16 cellular contexts compared by ENCODE assay signal in the genomic region with DNA sequence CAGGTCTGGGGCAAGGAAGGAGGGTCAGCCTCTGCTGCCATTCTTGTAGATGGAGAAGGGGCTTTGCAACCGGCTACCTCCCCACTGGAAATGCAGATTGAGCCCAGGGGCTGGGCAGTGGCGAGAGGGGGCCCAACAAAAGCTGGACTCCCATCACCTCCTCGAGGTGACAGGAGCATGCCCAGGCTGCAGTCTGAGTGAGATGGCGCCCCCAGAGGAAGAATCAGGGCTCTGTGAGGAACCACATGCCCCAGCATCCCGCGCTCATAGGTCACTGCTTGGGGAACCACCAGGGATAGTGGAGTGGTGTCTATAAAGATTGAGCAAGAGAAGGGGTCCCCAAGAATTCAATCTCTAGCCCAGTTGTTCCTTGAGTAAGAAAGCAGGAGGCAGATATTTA. TPM values are rescaled to one million over a fixed set of nuclear protein-coding genes. Genes with fewer than 3 reads are reported as not detected.
DNase-seq lines count a peak whose midpoint lies in the region; ATAC-seq, FAIRE-seq and TF ChIP-seq lines count a peak whose summit lies in the region.
"Had no signal": no experiment of that assay in that cellular context is flagged by ENCODE, and none has a peak within 500 bp of the region (broad histone marks: within the 10 kb centered on the region; RNA-seq: fewer than 3 reads in every experiment).

No MANE protein-coding gene starts in this region.

- POLR2A ChIA-PET in K562 (lab: Yijun Ruan, JAX), result interaction anchor here (0.5 to 0.6 kb wide), 2 partner anchors 240 to 246 kb away, joined by 3 read pairs; no protein-coding TSS in a partner anchor

- H3K27me3 ChIP-seq in heart right ventricle (no peaks in the 10 kb centered on the region), right cardiac atrium (ENCODE audit: control insufficient read depth, insufficient read depth) (no peaks in the 10 kb centered on the region), K562 (ENCODE audit: control insufficient read depth in 2 of 2, insufficient read depth in 2 of 2, low read length in 2 of 2) (peaks cover 0 to 7% of the 10 kb centered on the region in 2 experiments; a peak in 4 of 5 replicates), upper lobe of left lung (no peaks in the 10 kb centered on the region)

- TF ChIP-seq EP300 in K562 (IDR thresholded peaks at IDR 0.05; ENCODE audit: low read length) (no peak), upper lobe of left lung (IDR thresholded peaks at IDR 0.05) (no peak)

- no peaks in the 10 kb centered on the region for H3K79me2 ChIP-seq in K562 (ENCODE audit: control insufficient read depth, insufficient read depth, low read length)

- H3K9ac ChIP-seq in K562 (ENCODE audit: insufficient read depth in 1 of 2, low read depth in 2 of 2, low read length in 2 of 2), result no peak overlapping the region

- H3K4me1 ChIP-seq in heart right ventricle (peaks cover 7 to 27% (median 19%) of the 10 kb centered on the region in 9 donors), right cardiac atrium (ENCODE audit: control insufficient read depth, insufficient read depth, low read length) (peaks cover 10% of the 10 kb centered on the region), K562 (replicated peaks in 1 of 2; ENCODE audit: control insufficient read depth in 2 of 2, insufficient read depth in 2 of 2, low read length in 2 of 2) (no peaks in the 10 kb centered on the region), upper lobe of left lung (peaks cover 21 to 25% (median 24%) of the 10 kb centered on the region in 4 donors)

- no peaks in the 10 kb centered on the region for H4K20me1 ChIP-seq in K562 (replicated peaks; ENCODE audit: control insufficient read depth, insufficient read depth, low read length)

- no peaks in the 10 kb centered on the region for H3K9me1 ChIP-seq in K562 (ENCODE audit: control insufficient read depth, insufficient read depth, low read length)

- intact Hi-C loops in heart right ventricle (cut with DNase I) (loop anchor here in 1 of 10 donors (5.0 kb wide), 1 partner anchor 88 kb away; no protein-coding TSS in a partner anchor), right cardiac atrium (cut with DNase I) (no loop called here), K562 (cut with micrococcal nuclease) (no loop called here), natural killer cell (cut with micrococcal nuclease) (no loop called here)

- H3K36me3 ChIP-seq in heart right ventricle, result no peaks in the 10 kb centered on the region
- H3K36me3 ChIP-seq in K562 (ENCODE audit: control insufficient read depth, insufficient read depth, low read length), result no peaks in the 10 kb centered on the region
- H3K36me3 ChIP-seq in upper lobe of left lung, result no peaks in the 10 kb centered on the region

- no peaks in the 10 kb centered on the region for H3K27me3 Mint-ChIP-seq in natural killer cell (ENCODE audit: low read depth in 2 of 2)
- H3K27me3 Mint-ChIP-seq: activated naive CD8-positive, alpha-beta T cell; naive B cell; T-cell had no signal

- H3K9me3 Mint-ChIP-seq in natural killer cell, result no peaks in the 10 kb centered on the region
- H3K9me3 Mint-ChIP-seq: naive B cell, T-cell had no signal

- no peak for TF ChIP-seq POLR2A in K562 (conservative IDR thresholded peaks at IDR 0.05)
- TF ChIP-seq POLR2A in upper lobe of left lung (IDR thresholded peaks at IDR 0.05), result no peak
- TF ChIP-seq POLR2A in GM12891 (IDR thresholded peaks at IDR 0.05; ENCODE audit: low read depth, low read length), result no peak

- H2AFZ ChIP-seq in K562 (ENCODE audit: low read depth, low read length), result no peak overlapping the region

- no peak for ATAC-seq in heart right ventricle
- no peak for ATAC-seq in right cardiac atrium
- ATAC-seq in K562, result peak; percentile 95
- ATAC-seq in natural killer cell, result no peak
- ATAC-seq in upper lobe of left lung (ENCODE audit: low FRiP score in 2 of 2), result no peak
- no peak for ATAC-seq in HG02763 (IDR thresholded peaks at IDR 0.05; ENCODE audit: unreplicated experiment)
- ATAC-seq: T-cell had no signal

- no TSS peak for BruUV-seq in K562 (replicated peaks; lab: Mats Ljungman, UMichigan)

- 93% methylated on average over 6 of the region's 6 CpGs for WGBS in heart right ventricle, 2 donors
- WGBS in right cardiac atrium, result 94% methylated on average over 6 of the region's 6 CpGs
- under 1% methylated on average over 6 of the region's 6 CpGs for WGBS in K562 (ENCODE audit: insufficient coverage, low coverage, missing lambda C conversion rate)
- WGBS in upper lobe of left lung, 2 donors, result 93 to 100% methylated on average over 6 of the region's 6 CpGs

- no peak for FAIRE-seq in K562 (lab: Jason Lieb, UNC)
- no peak for FAIRE-seq in GM12891 (lab: Jason Lieb, UNC)

- H3K9me3 ChIP-seq in heart right ventricle, result no peaks in the 10 kb centered on the region
- no peaks in the 10 kb centered on the region for H3K9me3 ChIP-seq in right cardiac atrium (ENCODE audit: control insufficient read depth, low read length)
- no peaks in the 10 kb centered on the region for H3K9me3 ChIP-seq in K562 (replicated peaks; ENCODE audit: control insufficient read depth, insufficient read depth, low read depth, low read length)
- no peaks in the 10 kb centered on the region for H3K9me3 ChIP-seq in upper lobe of left lung

- DNase-seq in heart right ventricle (no peak), right cardiac atrium (no peak), K562 (ENCODE audit: extremely low read depth in 1 of 4, low spot score in 3 of 4) (peak; percentile 17 to 35 (median 26)), natural killer cell (no peak), upper lobe of left lung (no peak), GM12891 (ENCODE audit: insufficient read length, low spot score) (no peak), cortex of kidney (lab: John Stamatoyannopoulos, UW) (no peak)
- DNase-seq: activated CD4-positive, CD25-positive, alpha-beta regulatory T cell treated with anti-CD3 and anti-CD28 coated beads, Interleukin-2, amount 50 U/mL, for 72 hours; activated T-cell treated with anti-CD3 and anti-CD28 coated beads for 4 hours; naive B cell; NCI-H1436; NCI-H510A; stimulated activated CD4-positive, alpha-beta T cell treated with anti-CD3 and anti-CD28 coated beads, Interleukin-4, amount 100 ng/mL, for 24 hours; T-cell had no signal

- CTCF ChIA-PET in K562 (lab: Yijun Ruan, JAX; ENCODE audit: low intra/inter-chr PET ratio), result no interaction called here

- H3K4me2 ChIP-seq in K562 (ENCODE audit: insufficient read depth, low read length), result no peak overlapping the region

- peak overlapping the region; percentile 23 to 93 for H3K27ac Mint-ChIP-seq in natural killer cell
- H3K27ac Mint-ChIP-seq: activated naive CD8-positive, alpha-beta T cell had no signal

- TF ChIP-seq CTCF in heart right ventricle (IDR thresholded peaks at IDR 0.05) (no peak), K562 (IDR thresholded peaks at IDR 0.05 in 2 of 3, conservative IDR thresholded peaks at IDR 0.05 in 1 of 3; ENCODE audit: insufficient read depth in 2 of 3, low read depth in 1 of 3, low read length in 3 of 3) (peak; percentile 44 to 64 (median 51); a peak in 4 of 6 replicates), natural killer cell (IDR thresholded peaks at IDR 0.05) (no peak), upper lobe of left lung (IDR thresholded peaks at IDR 0.05) (no peak)

- no peaks in the 10 kb centered on the region for H3K36me3 Mint-ChIP-seq in natural killer cell

- no peak overlapping the region for H3K4me3 Mint-ChIP-seq in natural killer cell
- H3K4me3 Mint-ChIP-seq: activated naive CD8-positive, alpha-beta T cell; naive B cell; T-cell had no signal

- H3K27ac ChIP-seq in heart right ventricle, result peak overlapping the region in 8 of 10 donors; percentile 46 to 85 (median 66)
- H3K27ac ChIP-seq in right cardiac atrium (ENCODE audit: low read length), result no peak overlapping the region
- H3K27ac ChIP-seq in K562 (ENCODE audit: extremely low read depth, low read depth, low read length), result no peak overlapping the region
- H3K27ac ChIP-seq in upper lobe of left lung, result peak overlapping the region; percentile 58 to 77 (median 72)

- peak in 1 of 2 experiments; percentile 14; a peak in 1 of 4 replicates for TF ChIP-seq RAD21 in K562 (CRISPR knock-in tag; conservative IDR thresholded peaks at IDR 0.05 in 1 of 2, IDR thresholded peaks at IDR 0.05 in 1 of 2)

- peaks cover 58 to 65% of the 10 kb centered on the region in 2 donors for H3K4me1 Mint-ChIP-seq in natural killer cell

- H3K4me3 ChIP-seq in heart right ventricle (no peak overlapping the region), right cardiac atrium (ENCODE audit: low read length) (no peak overlapping the region), K562 (no peak overlapping the region), upper lobe of left lung (no peak overlapping the region)

- in situ Hi-C loops in K562 (cut with MboI), result no loop called here

TF ChIP-seq in GM12891, 5 proteins besides CTCF, POLR2A, EP300 and RAD21 (continues in another document):
- no peak for TF ChIP-seq TAF1 (IDR thresholded peaks at IDR 0.05; ENCODE audit: low read depth, low read length)
- no peak for TF ChIP-seq PAX5 (IDR thresholded peaks at IDR 0.05; ENCODE audit: insufficient read depth, low read length, severe bottlenecking)
- no peak for TF ChIP-seq POU2F2 (IDR thresholded peaks at IDR 0.05; ENCODE audit: low read depth, low read length)
- TF ChIP-seq SPI1 (IDR thresholded peaks at IDR 0.05; ENCODE audit: low read depth, low read length), result no peak

RNA-seq across cellular contexts. Expression of gene NEDD9, which starts 31.6 kb away (rescaled TPM):
- total RNA-seq in heart right ventricle, result 10 to 100 TPM; 10.8 to 34.2 (median 24.6) TPM
- polyA plus RNA-seq in heart right ventricle, result 10 to 100 TPM; 18.7 to 19.3 TPM
- 10 to 100 TPM; 21.8 to 38.0 (median 29.1) TPM for total RNA-seq in right cardiac atrium
- polyA plus RNA-seq in right cardiac atrium, result 20.9 TPM
- total RNA-seq in K562 (2011; cell fraction: chromatin; rRNA removed; ENCODE audit: low replicate concordance), result not detected in 2 replicates
- not detected in 2 replicates for total RNA-seq in K562 (2011; cell fraction: nucleolus; rRNA removed)
- total RNA-seq in K562 (2011; cell fraction: nucleoplasm; rRNA removed), result not detected in 2 replicates
- total RNA-seq in K562 (2014; rRNA removed), result not detected in 2 replicates
- 0.04 TPM in 1 of 2 replicates, not detected in the other for total RNA-seq in K562 (2014; rRNA removed; fragmentation: Illumina TruSeq; extraction: Trizol)
- total RNA-seq in K562 (2015; rRNA removed; fragmentation: Illumina TruSeq; extraction: Trizol), result 0.19 TPM in 1 of 2 replicates, not detected in the other
- total RNA-seq in K562 (2021), result 0.18 and 0.31 TPM in 2 replicates
- polyA plus RNA-seq in K562 (2011; rRNA removed), result 0.05 and 0.15 TPM in 2 replicates
- 0.01 TPM in 1 of 2 replicates, not detected in the other for polyA plus RNA-seq in K562 (2011; cell fraction: cytosol; rRNA removed)
- not detected in 2 replicates for polyA plus RNA-seq in K562 (2011; cell fraction: nucleus; rRNA removed)
- 0.17 and 1.1 TPM in 2 replicates for polyA plus RNA-seq in K562 (2012)
- polyA plus RNA-seq in K562 (2014; fragmentation: Illumina TruSeq; extraction: Trizol), result not detected in 2 replicates
- not detected for polyA plus RNA-seq in K562 (2014; fragmentation: Nextera tagmentation; extraction: Ambion mirVana)
- polyA plus RNA-seq in K562 (2014; rRNA removed), result not detected in 2 replicates
- 0.21 TPM in 1 of 2 replicates, not detected in the other for polyA minus RNA-seq in K562 (2011; rRNA and poly(A)+ RNA removed)
- polyA minus RNA-seq in K562 (2011; cell fraction: cytosol; rRNA and poly(A)+ RNA removed), result 1.2 TPM in 1 of 2 replicates, not detected in the other
- polyA minus RNA-seq in K562 (2011; cell fraction: nucleus; rRNA and poly(A)+ RNA removed), result not detected in 2 replicates
- total RNA-seq in natural killer cell, result 100 to 1,000 TPM; 106 to 110 (median 107) TPM
- total RNA-seq in upper lobe of left lung, result 100 to 1,000 TPM; 122 to 334 (median 173) TPM
- polyA plus RNA-seq in GM12891 (2012; ENCODE audit: low read depth, missing spikeins), result 31.6 TPM

Comparison
In these comparisons a context has a peak if more than half of its experiments do, and no peak if none do; other contexts are left out.
1. H3K27ac ChIP-seq: peak in heart right ventricle (8 of 10) and upper lobe of left lung (4 of 4); none in right cardiac atrium (single experiment) and K562 (single experiment).
2. DNase-seq: peak in K562 (4 of 4); none in heart right ventricle (0 of 2), right cardiac atrium (0 of 3), natural killer cell (single experiment), upper lobe of left lung (0 of 2), GM12891 (single experiment) and cortex of kidney (single experiment).
3. CTCF ChIP-seq: peak in K562 (3 of 3); none in heart right ventricle (0 of 9), natural killer cell (single experiment) and upper lobe of left lung (0 of 6).
4. RNA of gene NEDD9, which starts 31.6 kb away (total RNA-seq): 122 to 334 TPM in upper lobe of left lung, 106 to 110 TPM in natural killer cell, 21.8 to 38.0 TPM in right cardiac atrium and 10.8 to 34.2 TPM in heart right ventricle; 0.04 to 0.31 TPM in K562; every median in the first group is over 4 times any median in the second.